Comparison of ENCODE assay signal across 8 cellular contexts in genomic region chr9:107487521-107488399, GRCh38. TPM values are rescaled to one million over a fixed set of nuclear protein-coding genes. Genes with fewer than 3 reads are reported as not detected.
A peak's percentile ranks its signal among the peaks of the same experiment; 100 is the strongest.
DNase-seq lines count a peak whose midpoint lies in the region; ATAC-seq and TF ChIP-seq lines count a peak whose summit lies in the region.

No MANE protein-coding gene starts in this region.

- no peak overlapping the region for H3K27ac Mint-ChIP-seq in CD8-positive, alpha-beta memory T cell
- no peak overlapping the region for H3K27ac Mint-ChIP-seq in naive thymus-derived CD8-positive, alpha-beta T cell

- 6 to 26% (median 7%) methylated on average over 17 to 92 of the region's 92 CpGs for WGBS in stomach, 5 donors

- H3K9me3 ChIP-seq in HUES6 (ENCODE audit: control insufficient read depth, insufficient read depth, low read depth, low read length) (no peaks in the 10 kb centered on the region), breast epithelium (no peaks in the 10 kb centered on the region), stomach (no peaks in the 10 kb centered on the region)
- no peaks in the 10 kb centered on the region for H3K9me3 ChIP-seq in CD8-positive, alpha-beta memory T cell (ENCODE audit: low read length)

- H3K27me3 Mint-ChIP-seq in CD8-positive, alpha-beta memory T cell: peaks cover 50 to 58% of the 10 kb centered on the region in 2 donors
- H3K27me3 Mint-ChIP-seq in naive thymus-derived CD8-positive, alpha-beta T cell: peaks cover 31 to 60% (median 38%) of the 10 kb centered on the region in 5 donors

- 0 out of 2 replicates have a peak, but pooled peaks cover 2% of the 10 kb centered on the region for H3K36me3 ChIP-seq in HUES6 (ENCODE audit: control insufficient read depth, insufficient read depth, low read length)
- H3K36me3 ChIP-seq in breast epithelium: no peaks in the 10 kb centered on the region
- H3K36me3 ChIP-seq in stomach: peaks cover 0 to 31% (median 12%) of the 10 kb centered on the region in 4 donors
- H3K36me3 ChIP-seq in CD8-positive, alpha-beta memory T cell (ENCODE audit: insufficient read depth, low read length): no peaks in the 10 kb centered on the region

- DNase-seq in breast epithelium (ENCODE audit: low spot score in 2 of 2) (peak; percentile 25 to 64), left colon (peak; percentile 69 to 75), stomach (peak; percentile 68), foreskin melanocyte (no peak)
- no peak for DNase-seq in CD8-positive, alpha-beta memory T cell
- no peak for DNase-seq in naive thymus-derived CD8-positive, alpha-beta T cell

- TF ChIP-seq POLR2A in breast epithelium (IDR thresholded peaks at IDR 0.05): no peak
- TF ChIP-seq POLR2A in stomach (IDR thresholded peaks at IDR 0.05): no peak

- peaks cover 67% of the 10 kb centered on the region for H3K27me3 ChIP-seq in HUES6 (ENCODE audit: control insufficient read depth, insufficient read depth, low read length)
- no peaks in the 10 kb centered on the region for H3K27me3 ChIP-seq in breast epithelium
- peaks cover 0 to 50% (median 21%) of the 10 kb centered on the region in 3 donors for H3K27me3 ChIP-seq in stomach
- H3K27me3 ChIP-seq in CD8-positive, alpha-beta memory T cell (ENCODE audit: insufficient read depth, low read length, poor library complexity, severe bottlenecking): peaks cover 12% of the 10 kb centered on the region

- H3K27ac ChIP-seq in C4-2B: peak overlapping the region; percentile 68; the same call in 1 of the 2 replicates
- H3K27ac ChIP-seq in HUES6 (ENCODE audit: low read depth, low read length): no peak overlapping the region
- H3K27ac ChIP-seq in breast epithelium: peak overlapping the region; percentile 81 to 91
- peak overlapping the region; percentile 92 to 97 (median 94) for H3K27ac ChIP-seq in stomach
- no peak overlapping the region for H3K27ac ChIP-seq in CD8-positive, alpha-beta memory T cell (ENCODE audit: low read depth, low read length)

- ATAC-seq in left colon: peak; percentile 22
- ATAC-seq in naive thymus-derived CD8-positive, alpha-beta T cell: no peak

- peak overlapping the region; percentile 74 for H3K4me3 ChIP-seq in HUES6 (ENCODE audit: low read depth, low read length)
- H3K4me3 ChIP-seq in breast epithelium: peak overlapping the region; percentile 68 to 93 (median 82)
- H3K4me3 ChIP-seq in stomach: peak overlapping the region; percentile 64 to 85 (median 68)
- H3K4me3 ChIP-seq in CD8-positive, alpha-beta memory T cell (ENCODE audit: low read length): no peak overlapping the region

- POLR2A ChIA-PET in CD8-positive, alpha-beta memory T cell (lab: Charles Lee): no interaction called here
- POLR2A ChIA-PET in naive thymus-derived CD8-positive, alpha-beta T cell (lab: Charles Lee): no interaction called here

- H3K4me1 Mint-ChIP-seq in CD8-positive, alpha-beta memory T cell: peaks cover 14 to 21% (median 15%) of the 10 kb centered on the region in 3 donors
- H3K4me1 Mint-ChIP-seq in naive thymus-derived CD8-positive, alpha-beta T cell: peaks cover 0 to 23% (median 5%) of the 10 kb centered on the region in 4 donors

- H3K9ac ChIP-seq in HUES6 (ENCODE audit: low read length): no peak overlapping the region

- H3K4me3 Mint-ChIP-seq in CD8-positive, alpha-beta memory T cell: peak overlapping the region in 1 of 7 donors; percentile 20
- peak overlapping the region in 5 of 10 donors; percentile 14 to 80 (median 56) for H3K4me3 Mint-ChIP-seq in naive thymus-derived CD8-positive, alpha-beta T cell

- intact Hi-C loops in breast epithelium (cut with DNase I; ENCODE audit: low total_unique reads): no loop called here
- intact Hi-C loops in left colon (cut with DNase I, micrococcal nuclease): no loop called here
- intact Hi-C loops in stomach (cut with DNase I; ENCODE audit: low total_unique reads): loop anchor here (10.0 kb wide), 2 partner anchors 247 to 787 kb away; no protein-coding TSS in a partner anchor

- TF ChIP-seq CTCF in C4-2B (conservative IDR thresholded peaks at IDR 0.05): no peak
- TF ChIP-seq CTCF in breast epithelium (IDR thresholded peaks at IDR 0.05): peak; percentile 33 to 56 (median 50)
- peak in 5 of 7 experiments; percentile 38 to 70 (median 58) for TF ChIP-seq CTCF in stomach (IDR thresholded peaks at IDR 0.05)

- no peaks in the 10 kb centered on the region for H3K36me3 Mint-ChIP-seq in CD8-positive, alpha-beta memory T cell
- peaks cover 0 to 7% (median 0%) of the 10 kb centered on the region in 3 donors for H3K36me3 Mint-ChIP-seq in naive thymus-derived CD8-positive, alpha-beta T cell

- peaks cover 0 to 7% (median 2%) of the 10 kb centered on the region in 5 donors for H3K9me3 Mint-ChIP-seq in CD8-positive, alpha-beta memory T cell
- H3K9me3 Mint-ChIP-seq in naive thymus-derived CD8-positive, alpha-beta T cell: peaks cover 0 to 2% (median 0%) of the 10 kb centered on the region in 9 donors

- CTCF ChIA-PET in CD8-positive, alpha-beta memory T cell (lab: Charles Lee): no interaction called here

- H3K4me1 ChIP-seq in HUES6 (ENCODE audit: control insufficient read depth, insufficient read depth, low read length) (peaks cover 22% of the 10 kb centered on the region; the same call in 1 of the 2 replicates), breast epithelium (no peaks in the 10 kb centered on the region), stomach (peaks cover 9 to 69% (median 57%) of the 10 kb centered on the region in 4 donors)
- no peaks in the 10 kb centered on the region for H3K4me1 ChIP-seq in CD8-positive, alpha-beta memory T cell (ENCODE audit: insufficient read depth, low read length)

- TF ChIP-seq EP300 in stomach (IDR thresholded peaks at IDR 0.05): no peak

RNA-seq across cellular contexts. Expression of gene KLF4, which starts 1.8 kb away (rescaled TPM):
- total RNA-seq in breast epithelium (100 to 1,000 TPM in 1 of 3 donors, 10 to 100 TPM in 2; 52.7 to 165 (median 53.4) TPM), left colon (100 to 1,000 TPM; 481 to 507 TPM), stomach (100 to 1,000 TPM in 1 of 5 donors, 10 to 100 TPM in 4; 34.8 to 323 (median 58.6) TPM)
- 100 to 1,000 TPM in 1 of 3 donors, 10 to 100 TPM in 2; 18.2 to 150 (median 31.6) TPM for polyA plus RNA-seq in stomach
- under 1 TPM; 0.31 to 0.37 TPM for total RNA-seq in CD8-positive, alpha-beta memory T cell
- polyA plus RNA-seq in CD8-positive, alpha-beta memory T cell: not detected
- total RNA-seq in naive thymus-derived CD8-positive, alpha-beta T cell: under 1 TPM; 0.82 to 0.96 TPM
- not detected for polyA plus RNA-seq in naive thymus-derived CD8-positive, alpha-beta T cell

Comparison
In these comparisons a context has a peak if more than half of its experiments do, and no peak if none do; other contexts are left out.
1. H3K27ac ChIP-seq: peak in C4-2B (single experiment), breast epithelium (2 of 2) and stomach (5 of 5); none in HUES6 (single experiment) and CD8-positive, alpha-beta memory T cell (single experiment).
2. DNase-seq: peak in breast epithelium (2 of 2), left colon (2 of 2) and stomach (single experiment); none in CD8-positive, alpha-beta memory T cell (0 of 5), foreskin melanocyte (single experiment) and naive thymus-derived CD8-positive, alpha-beta T cell (0 of 10).
3. RNA of gene KLF4, which starts 1.8 kb away (total RNA-seq): 481 to 507 TPM in left colon, 34.8 to 323 TPM in stomach and 52.7 to 165 TPM in breast epithelium; 0.82 to 0.96 TPM in naive thymus-derived CD8-positive, alpha-beta T cell and 0.31 to 0.37 TPM in CD8-positive, alpha-beta memory T cell; every median in the first group is over 10 times any median in the second.